35 cellular contexts compared by ENCODE assay signal in genomic region chr2:129641371-129641770, GRCh38.
A peak's percentile ranks its signal among the peaks of the same experiment; 100 is the strongest.
DNase-seq lines count a peak whose midpoint lies in the region; ATAC-seq, FAIRE-seq and TF ChIP-seq lines count a peak whose summit lies in the region.
"Had no signal": no experiment of that assay in that cellular context is flagged by ENCODE, and none has a peak within 500 bp of the region (broad histone marks: within the 10 kb centered on the region; RNA-seq: fewer than 3 reads in every experiment).

No MANE protein-coding gene starts in this region.

- H3K4me1 Mint-ChIP-seq in stimulated activated naive CD8-positive, alpha-beta T cell treated with anti-CD3 and anti-CD28 coated beads, Interleukin-15, amount 100 ng/mL, for 72 hours = no peaks in the 10 kb centered on the region
- H3K4me1 Mint-ChIP-seq: B cell; CD14-positive monocyte; CD4-positive, alpha-beta memory T cell; CD4-positive, CD25-positive, alpha-beta regulatory T cell; CD8-positive, alpha-beta memory T cell had no signal

- no peak overlapping the region for H2AK5ac ChIP-seq in H1 (ENCODE audit: low read depth, low read length)

- H3K27me3 ChIP-seq in H1 (replicated peaks in 1 of 4; ENCODE audit: control insufficient read depth in 3 of 4, extremely low read depth in 1 of 4, insufficient read depth in 3 of 4, low read length in 3 of 4) (no peaks in the 10 kb centered on the region), esophagus muscularis mucosa (peaks cover 0 to 7% (median 0%) of the 10 kb centered on the region in 4 donors)
- H3K27me3 ChIP-seq: BE2C; BLaER1; BLaER1 treated with 17β-estradiol and CSF1 and Interleukin-3, amounts not matched to agents 10 nM and 100 nM had no signal

- no peaks in the 10 kb centered on the region for H3K79me1 ChIP-seq in H1 (ENCODE audit: low read depth, low read length)

- H4K20me1 ChIP-seq in H1 (replicated peaks in 1 of 2; ENCODE audit: control insufficient read depth in 1 of 2, insufficient read depth in 2 of 2, low read length in 2 of 2) = no peaks in the 10 kb centered on the region
- H4K20me1 ChIP-seq: BLaER1; BLaER1 treated with 17β-estradiol and CSF1 and Interleukin-3, amounts not matched to agents 10 nM and 100 nM had no signal

- H3K56ac ChIP-seq in H1 (replicated peaks; ENCODE audit: insufficient read length, low read depth, low read length) = no peak overlapping the region

- H3K9me3 Mint-ChIP-seq in stimulated activated naive CD8-positive, alpha-beta T cell treated with anti-CD3 and anti-CD28 coated beads, Interleukin-15, amount 100 ng/mL, for 72 hours = no peaks in the 10 kb centered on the region
- H3K9me3 Mint-ChIP-seq: CD8-positive, alpha-beta memory T cell; CD8-positive, alpha-beta T cell had no signal

- no peak for FAIRE-seq in H1 (lab: Jason Lieb, UNC)
- FAIRE-seq: A204.1, A549, D721Med had no signal

- H3K9me3 ChIP-seq in H1 (ENCODE audit: insufficient read depth in 2 of 2, low read depth in 1 of 2, low read length in 1 of 2) (no peaks in the 10 kb centered on the region), esophagus muscularis mucosa (no peaks in the 10 kb centered on the region)
- H3K9me3 ChIP-seq: A549; BE2C; BLaER1; BLaER1 treated with 17β-estradiol and CSF1 and Interleukin-3, amounts not matched to agents 10 nM and 100 nM; Caco-2 had no signal

- TF ChIP-seq CTCF in H1 (IDR thresholded peaks at IDR 0.05; ENCODE audit: control extremely low read depth in 1 of 3, insufficient read depth in 1 of 3, low read depth in 1 of 3, low read length in 3 of 3) = no peak
- TF ChIP-seq CTCF in esophagus muscularis mucosa (IDR thresholded peaks at IDR 0.05) = no peak
- TF ChIP-seq CTCF in coronary artery (IDR thresholded peaks at IDR 0.05) = no peak

- no peak overlapping the region for H2BK12ac ChIP-seq in H1 (ENCODE audit: low read depth, low read length)

- intact Hi-C loops in esophagus muscularis mucosa (cut with DNase I) = no loop called here

- no peak overlapping the region for H3K9ac ChIP-seq in H1 (replicated peaks in 1 of 4; ENCODE audit: extremely low read depth in 1 of 4, low read depth in 3 of 4, low read length in 3 of 4)
- H3K9ac ChIP-seq: BLaER1; BLaER1 treated with 17β-estradiol and CSF1 and Interleukin-3, amounts not matched to agents 10 nM and 100 nM had no signal

- H3K4ac ChIP-seq in H1 (replicated peaks; ENCODE audit: insufficient read length, low read depth, low read length) = no peak overlapping the region

- peak overlapping the region; percentile 54; the same call in 1 of the 2 replicates for H2BK15ac ChIP-seq in H1 (ENCODE audit: low read length)

- H3K23me2 ChIP-seq in H1 (ENCODE audit: low read depth, low read length) = no peaks in the 10 kb centered on the region

- no peak overlapping the region for H2BK5ac ChIP-seq in H1 (ENCODE audit: low read depth, low read length)

- no peak overlapping the region for H3K23ac ChIP-seq in H1 (ENCODE audit: insufficient read length)

- no peak overlapping the region for H4K5ac ChIP-seq in H1 (ENCODE audit: insufficient read length, low read depth, low read length)

- no peak overlapping the region for H2BK20ac ChIP-seq in H1 (ENCODE audit: low read length)

- TF ChIP-seq POLR2A in H1 (IDR thresholded peaks at IDR 0.05; ENCODE audit: control extremely low read depth in 1 of 2, low read depth in 2 of 2, low read length in 2 of 2) = no peak
- TF ChIP-seq POLR2A in esophagus muscularis mucosa (IDR thresholded peaks at IDR 0.05; ENCODE audit: low read depth) = no peak

- H3K4me2 ChIP-seq in H1 (ENCODE audit: insufficient read depth in 1 of 2, low read depth in 2 of 2, low read length in 2 of 2) = no peak overlapping the region
- H3K4me2 ChIP-seq: A549; BLaER1; BLaER1 treated with 17β-estradiol and CSF1 and Interleukin-3, amounts not matched to agents 10 nM and 100 nM had no signal

- no peak for ATAC-seq in stimulated activated naive CD8-positive, alpha-beta T cell treated with anti-CD3 and anti-CD28 coated beads, Interleukin-15, amount 100 ng/mL, for 72 hours
- no peak for ATAC-seq in GM19324 (IDR thresholded peaks at IDR 0.05; ENCODE audit: low FRiP score, unreplicated experiment)
- ATAC-seq: A549; CD8-positive, alpha-beta T cell had no signal

- no peak overlapping the region for H4K8ac ChIP-seq in H1 (ENCODE audit: extremely low read depth, insufficient read depth, low read length)

- H4K91ac ChIP-seq in H1 (replicated peaks; ENCODE audit: insufficient read length, low read length) = no peak overlapping the region

- H3K36me3 ChIP-seq in H1 (ENCODE audit: control insufficient read depth in 2 of 4, insufficient read depth in 4 of 4, low read length in 3 of 4) (no peaks in the 10 kb centered on the region), esophagus muscularis mucosa (no peaks in the 10 kb centered on the region)
- H3K36me3 ChIP-seq: BE2C; BLaER1; BLaER1 treated with 17β-estradiol and CSF1 and Interleukin-3, amounts not matched to agents 10 nM and 100 nM had no signal

- CTCF ChIA-PET in H1 (lab: Charles Lee; ENCODE audit: partially characterized antibody) = interaction anchor here (0.9 to 1.0 kb wide), 2 partner anchors 12 to 67 kb away, joined by 3 to 4 read pairs; no protein-coding TSS in a partner anchor

- POLR2A ChIA-PET in H1 (lab: Charles Lee; ENCODE audit: partially characterized antibody) = no interaction called here

- no peaks in the 10 kb centered on the region for H3K79me2 ChIP-seq in H1 (ENCODE audit: control insufficient read depth in 1 of 2, insufficient read depth in 2 of 2, low read length in 2 of 2)

- no peak overlapping the region for H3K18ac ChIP-seq in H1 (ENCODE audit: extremely low read depth, low read length)

- H3K4me1 ChIP-seq in H1 (replicated peaks in 1 of 4; ENCODE audit: control insufficient read depth in 3 of 4, insufficient read depth in 4 of 4, low read length in 3 of 4) = peaks cover 0 to 5% (median 3%) of the 10 kb centered on the region in 4 experiments; a peak in 3 of 7 replicates
- no peaks in the 10 kb centered on the region for H3K4me1 ChIP-seq in esophagus muscularis mucosa
- H3K4me1 ChIP-seq: A549, BE2C, BLaER1, Caco-2 had no signal

- H3K27ac ChIP-seq in H1 (ENCODE audit: low read depth, low read length) (no peak overlapping the region), esophagus muscularis mucosa (replicated peaks in 1 of 4) (no peak overlapping the region), coronary artery (no peak overlapping the region)
- H3K27ac ChIP-seq: 22Rv1; A549; BLaER1; BLaER1 treated with 17β-estradiol and CSF1 and Interleukin-3, amounts not matched to agents 10 nM and 100 nM; C4-2B had no signal

- H2AFZ ChIP-seq in H1 (ENCODE audit: low read length) = no peak overlapping the region

- H3K4me3 ChIP-seq in H1 (ENCODE audit: extremely low read depth in 1 of 4, insufficient read depth in 2 of 4, low read depth in 3 of 4, low read length in 4 of 4) (no peak overlapping the region), esophagus muscularis mucosa (no peak overlapping the region), coronary artery (no peak overlapping the region)
- H3K4me3 ChIP-seq: A549; BLaER1; BLaER1 treated with 17β-estradiol and CSF1 and Interleukin-3, amounts not matched to agents 10 nM and 100 nM had no signal

- H3K14ac ChIP-seq in H1 (ENCODE audit: insufficient read length) = no peak overlapping the region

- no peaks in the 10 kb centered on the region for H3K27me3 Mint-ChIP-seq in stimulated activated naive CD8-positive, alpha-beta T cell treated with anti-CD3 and anti-CD28 coated beads, Interleukin-15, amount 100 ng/mL, for 72 hours
- H3K27me3 Mint-ChIP-seq: B cell; CD4-positive, alpha-beta memory T cell; CD4-positive, CD25-positive, alpha-beta regulatory T cell; CD8-positive, alpha-beta memory T cell had no signal

- TF ChIP-seq RAD21 in H1 (IDR thresholded peaks at IDR 0.05 in 1 of 2, conservative IDR thresholded peaks at IDR 0.05 in 1 of 2; ENCODE audit: low read depth in 2 of 2, low read length in 2 of 2) = no peak

- no peak overlapping the region for H3K27ac Mint-ChIP-seq in stimulated activated naive CD8-positive, alpha-beta T cell treated with anti-CD3 and anti-CD28 coated beads, Interleukin-15, amount 100 ng/mL, for 72 hours
- H3K27ac Mint-ChIP-seq: B cell; CD14-positive monocyte; CD4-positive, alpha-beta memory T cell; CD4-positive, alpha-beta T cell; CD4-positive, CD25-positive, alpha-beta regulatory T cell; CD8-positive, alpha-beta T cell had no signal

- no peak overlapping the region for H2BK120ac ChIP-seq in H1 (replicated peaks; ENCODE audit: low read depth, low read length)

- 89% methylated on average over 2 of the region's 2 CpGs; no CpG with 5 or more reads in 1 of the 2 experiments for WGBS in H1 (ENCODE audit: extremely low coverage in 1 of 2, insufficient coverage in 1 of 2, insufficient read length in 1 of 2, insufficient replicate concordance in 2 of 2, low coverage in 1 of 2, low lambda C conversion rate in 2 of 2, missing lambda C conversion rate in 1 of 2), 2 experiments
- WGBS in esophagus muscularis mucosa = 69% methylated on average over 2 of the region's 2 CpGs

- H3K4me3 Mint-ChIP-seq in stimulated activated naive CD8-positive, alpha-beta T cell treated with anti-CD3 and anti-CD28 coated beads, Interleukin-15, amount 100 ng/mL, for 72 hours = no peak overlapping the region
- H3K4me3 Mint-ChIP-seq: B cell; CD14-positive monocyte; CD4-positive, alpha-beta memory T cell; CD4-positive, alpha-beta T cell; CD4-positive, CD25-positive, alpha-beta regulatory T cell; CD8-positive, alpha-beta memory T cell; CD8-positive, alpha-beta T cell had no signal

- no peak for DNase-seq in H1 (ENCODE audit: low read depth in 1 of 2, low spot score in 2 of 2)
- DNase-seq in esophagus muscularis mucosa (ENCODE audit: extremely low spot score) = peak; percentile 82
- peak; percentile 21 for DNase-seq in islet precursor cell
- DNase-seq in stimulated activated naive CD8-positive, alpha-beta T cell treated with anti-CD3 and anti-CD28 coated beads, Interleukin-15, amount 100 ng/mL, for 72 hours = no peak
- no peak for DNase-seq in coronary artery (ENCODE audit: low spot score)
- DNase-seq: 8988T; ACHN; AML-193; BE2C; C1 segment of cervical spinal cord; Caco-2; Calu3; CD4-positive, alpha-beta memory T cell; CD4-positive, alpha-beta T cell; CD4-positive, CD25-positive, alpha-beta regulatory T cell; CD8-positive, alpha-beta memory T cell; CD8-positive, alpha-beta T cell; COR-L47; DMS 273 treated with DMSO at 0.1 percent for 48 hours; DMS153; DMS53; DMS79; DMS79 treated with DMSO at 0.1 percent for 48 hours; DND-41; EL had no signal

- no peak for TF ChIP-seq EP300 in H1 (IDR thresholded peaks at IDR 0.05; ENCODE audit: borderline replicate concordance in 1 of 2, low read depth in 2 of 2, low read length in 2 of 2)
- TF ChIP-seq EP300 in esophagus muscularis mucosa (IDR thresholded peaks at IDR 0.05) = no peak

TF ChIP-seq in H1, 55 proteins besides CTCF, POLR2A, EP300 and RAD21 (continues in another document):
- TF ChIP-seq PHF8 (conservative IDR thresholded peaks at IDR 0.05; ENCODE audit: low read depth, low read length) (no peak), RFX5 (IDR thresholded peaks at IDR 0.05; ENCODE audit: borderline replicate concordance, low read depth, low read length) (no peak), KDM1A (IDR thresholded peaks at IDR 0.05; ENCODE audit: borderline replicate concordance, low read length) (no peak), CBX8 (IDR thresholded peaks at IDR 0.05; ENCODE audit: borderline replicate concordance, low read depth, low read length) (no peak)

Comparison
In these comparisons a context has a peak if more than half of its experiments do, and no peak if none do; other contexts are left out.
1. DNase-seq: peak in esophagus muscularis mucosa (single experiment) and islet precursor cell (single experiment); none in H1 (0 of 2), stimulated activated naive CD8-positive, alpha-beta T cell treated with anti-CD3 and anti-CD28 coated beads, Interleukin-15, amount 100 ng/mL, for 72 hours (0 of 2) and coronary artery (single experiment).